ENCODE assay signal across 15 cellular contexts in the genomic region with DNA sequence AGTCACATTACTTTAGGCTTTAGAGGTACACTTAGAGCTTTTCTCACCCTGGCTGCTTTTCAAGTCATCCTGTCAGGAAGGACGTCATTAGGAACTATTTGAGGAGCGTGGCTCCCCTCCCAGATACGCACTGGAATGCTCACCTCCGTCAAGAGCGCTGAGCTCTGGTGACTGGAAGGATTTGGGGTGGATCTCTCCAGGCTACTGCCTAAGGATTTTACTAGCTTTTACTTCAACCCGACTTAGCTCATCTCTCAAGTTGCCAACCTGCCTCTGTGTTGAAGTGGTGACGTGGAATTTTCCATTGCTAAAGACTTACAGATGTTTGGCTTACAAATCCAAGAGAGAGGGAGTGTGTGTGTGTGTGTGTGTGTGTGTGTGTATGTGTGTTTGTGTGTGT.
DNase-seq lines count a peak whose midpoint lies in the region; ATAC-seq and TF ChIP-seq lines count a peak whose summit lies in the region.
"Had no signal": no experiment of that assay in that cellular context is flagged by ENCODE, and none has a peak within 500 bp of the region (broad histone marks: within the 10 kb centered on the region; RNA-seq: fewer than 3 reads in every experiment).

No MANE protein-coding gene starts in this region.

- no peak overlapping the region for H3K27ac ChIP-seq in neural progenitor cell
- H3K27ac ChIP-seq: body of pancreas, VCaP had no signal

- H3K27me3 Mint-ChIP-seq in neural progenitor cell (ENCODE audit: insufficient read depth, low read depth), result peaks cover 3% of the 10 kb centered on the region

- intact Hi-C loops in Right ventricle myocardium superior (cut with DNase I), result no loop called here

- ATAC-seq in Right ventricle myocardium superior (ENCODE audit: poor library complexity), result peak; percentile 98
- ATAC-seq in HG03159 (IDR thresholded peaks at IDR 0.05; ENCODE audit: unreplicated experiment), result no peak
- ATAC-seq: body of pancreas; effector memory CD8-positive, alpha-beta T cell; SK-N-SH treated with all-trans-retinoic acid at 6 μM for 48 hours had no signal

- no peaks in the 10 kb centered on the region for H3F3A ChIP-seq in neural progenitor cell (ENCODE audit: low read depth)

- H3K79me2 ChIP-seq in neural progenitor cell (ENCODE audit: low read depth), result no peaks in the 10 kb centered on the region

- no peaks in the 10 kb centered on the region for H3K27me3 ChIP-seq in neural progenitor cell
- H3K27me3 ChIP-seq: body of pancreas had no signal

- no peaks in the 10 kb centered on the region for H3K4me1 ChIP-seq in neural progenitor cell
- H3K4me1 ChIP-seq: body of pancreas had no signal

- peak overlapping the region; percentile 0 for H3K27ac Mint-ChIP-seq in neural progenitor cell
- H3K27ac Mint-ChIP-seq: effector memory CD8-positive, alpha-beta T cell had no signal

- H3K9me3 Mint-ChIP-seq in neural progenitor cell, result no peaks in the 10 kb centered on the region
- H3K9me3 Mint-ChIP-seq: effector memory CD8-positive, alpha-beta T cell had no signal

- H3K4me2 ChIP-seq in neural progenitor cell, result no peak overlapping the region

- H2AFZ ChIP-seq in neural progenitor cell (replicated peaks), result no peak overlapping the region

- H3K4me3 ChIP-seq in AG09309 (ENCODE audit: control insufficient read depth, low read depth, low read length) (no peak overlapping the region), neural progenitor cell (no peak overlapping the region)
- H3K4me3 ChIP-seq: body of pancreas, skin epidermis had no signal

- DNase-seq in AG09309 (ENCODE audit: low read depth) (peak; percentile 64), NCI-H460 (ENCODE audit: extremely low read depth, low read depth) (peak; percentile 97), Right ventricle myocardium superior (peak; percentile 50), neural progenitor cell (ENCODE audit: low spot score) (peak; percentile 48), Kasumi-1 (lab: John Stamatoyannopoulos, UW) (no peak), LoVo (ENCODE audit: low spot score) (no peak)
- DNase-seq in stimulated activated CD4-positive, alpha-beta T cell treated with anti-CD3 and anti-CD28 coated beads, Interleukin-2, amount 100 ng/mL, for 24 hours, result no peak
- DNase-seq: activated gamma-delta T cell; body of pancreas; effector memory CD8-positive, alpha-beta T cell; NCI-H1048 had no signal

- H3K9me3 ChIP-seq in neural progenitor cell (ENCODE audit: low read depth), result no peaks in the 10 kb centered on the region
- H3K9me3 ChIP-seq: body of pancreas had no signal

- H3K4me1 Mint-ChIP-seq in neural progenitor cell, result peaks cover 26% of the 10 kb centered on the region

- no peak overlapping the region for H3K9ac ChIP-seq in neural progenitor cell

- TF ChIP-seq CTCF in AG09309 (IDR thresholded peaks at IDR 0.05; ENCODE audit: control insufficient read depth, insufficient read depth, low read depth, low read length, missing control alignments) (no peak), neural progenitor cell (IDR thresholded peaks at IDR 0.05) (no peak)

- H3K4me3 Mint-ChIP-seq in neural progenitor cell, result no peak overlapping the region
- H3K4me3 Mint-ChIP-seq: effector memory CD8-positive, alpha-beta T cell had no signal

- H4K20me1 ChIP-seq in neural progenitor cell (ENCODE audit: low read depth), result no peaks in the 10 kb centered on the region

- H3K36me3 Mint-ChIP-seq in neural progenitor cell, result no peaks in the 10 kb centered on the region

- H3K36me3 ChIP-seq in neural progenitor cell, result no peaks in the 10 kb centered on the region

Comparison
In these comparisons a context has a peak if more than half of its experiments do, and no peak if none do; other contexts are left out.
1. DNase-seq: peak in AG09309 (single experiment), NCI-H460 (single experiment), Right ventricle myocardium superior (single experiment) and neural progenitor cell (single experiment); none in Kasumi-1 (0 of 2), stimulated activated CD4-positive, alpha-beta T cell treated with anti-CD3 and anti-CD28 coated beads, Interleukin-2, amount 100 ng/mL, for 24 hours (0 of 2) and LoVo (single experiment).